ENCODE assay signal across 2 cellular contexts in genomic region chr10:44933922-44934321, GRCh38.
TF ChIP-seq lines count a peak whose summit lies in the region.

No MANE protein-coding gene starts in this region.

TF ChIP-seq in H1, 55 proteins besides CTCF, POLR2A, EP300 and RAD21:
- TF ChIP-seq POLR2AphosphoS5 (IDR thresholded peaks at IDR 0.05; ENCODE audit: low read depth, low read length) (no peak), NANOG (IDR thresholded peaks at IDR 0.05; ENCODE audit: insufficient read depth, low read depth, low read length, poor library complexity, severe bottlenecking) (no peak), ZNF274 (IDR thresholded peaks at IDR 0.05; ENCODE audit: borderline replicate concordance, extremely low read depth, low read length) (no peak), SIX5 (IDR thresholded peaks at IDR 0.05; ENCODE audit: low read depth, low read length) (no peak), CBX5 (IDR thresholded peaks at IDR 0.05; ENCODE audit: low read depth, low read length) (no peak), POU5F1 (IDR thresholded peaks at IDR 0.05; ENCODE audit: low read depth, low read length) (no peak), RXRA (IDR thresholded peaks at IDR 0.05; ENCODE audit: insufficient read depth, low read depth, low read length) (no peak), BACH1 (IDR thresholded peaks at IDR 0.05; ENCODE audit: low read length) (no peak), CEBPB (IDR thresholded peaks at IDR 0.05; ENCODE audit: low read depth, low read length) (no peak), JUND (IDR thresholded peaks at IDR 0.05; ENCODE audit: low read length) (no peak), SAP30 (IDR thresholded peaks at IDR 0.05; ENCODE audit: insufficient read depth, insufficient replicate concordance, low read length) (no peak), RFX5 (IDR thresholded peaks at IDR 0.05; ENCODE audit: borderline replicate concordance, low read depth, low read length) (no peak), TCF12 (IDR thresholded peaks at IDR 0.05; ENCODE audit: low read depth, low read length) (no peak), HDAC6 (IDR thresholded peaks at IDR 0.05; ENCODE audit: low read depth, low read length) (no peak), SRF (IDR thresholded peaks at IDR 0.05; ENCODE audit: low read depth, low read length) (no peak), MAFK (IDR thresholded peaks at IDR 0.05; ENCODE audit: low read depth, low read length) (no peak)

TF ChIP-seq in GM23338, 12 proteins besides CTCF, POLR2A, EP300 and RAD21:
- TF ChIP-seq ZNF331 (CRISPR knock-in tag; IDR thresholded peaks at IDR 0.05; ENCODE audit: low read depth) (no peak), REST (IDR thresholded peaks at IDR 0.05; ENCODE audit: unreplicated experiment) (no peak), JUNB (IDR thresholded peaks at IDR 0.05; ENCODE audit: unreplicated experiment) (no peak), EZH2phosphoT487 (IDR thresholded peaks at IDR 0.05; ENCODE audit: unreplicated experiment) (no peak), CREB1 (CRISPR knock-in tag; IDR thresholded peaks at IDR 0.05; ENCODE audit: low read depth) (no peak), ZNF462 (CRISPR knock-in tag; IDR thresholded peaks at IDR 0.05) (no peak), ETS1 (IDR thresholded peaks at IDR 0.05) (no peak), STAT1 (IDR thresholded peaks at IDR 0.05; ENCODE audit: unreplicated experiment) (no peak)
TF ChIP-seq in GM23338: peak in this region for 0.
